ENCODE assay signal across 8 cellular contexts in genomic region chr2:38106420-38107182, GRCh38. TPM values are rescaled to one million over a fixed set of nuclear protein-coding genes. Genes with fewer than 3 reads are reported as not detected.
A peak's percentile ranks its signal among the peaks of the same experiment; 100 is the strongest.
DNase-seq lines count a peak whose midpoint lies in the region; ATAC-seq and TF ChIP-seq lines count a peak whose summit lies in the region.

No MANE protein-coding gene starts in this region.

- WGBS in HUES64, result 19% methylated on average over 7 of the region's 8 CpGs
- 10 to 13% methylated on average over 2 to 3 of the region's 8 CpGs for WGBS in mesodermal cell (ENCODE audit: insufficient coverage in 2 of 2), 2 experiments

- H3K4me3 Mint-ChIP-seq in brain, result peak overlapping the region in 2 of 5 experiments; percentile 47 to 56

- H3K9me3 ChIP-seq in BLaER1 treated with 17β-estradiol and CSF1 and Interleukin-3, amounts not matched to agents 10 nM and 100 nM (replicated peaks in 1 of 11), result peaks cover 0 to 15% (median 9%) of the 10 kb centered on the region in 11 experiments; a peak in 12 of 22 replicates
- H3K9me3 ChIP-seq in HUES64 (ENCODE audit: insufficient read depth, low read depth, low read length) (peaks cover 2% of the 10 kb centered on the region; the same call in 1 of the 2 replicates), mesodermal cell (ENCODE audit: control insufficient read depth, low read length) (peaks cover 7% of the 10 kb centered on the region)

- no peaks in the 10 kb centered on the region for H3K27me3 ChIP-seq in BLaER1 treated with 17β-estradiol and CSF1 and Interleukin-3, amounts not matched to agents 10 nM and 100 nM
- H3K27me3 ChIP-seq in HUES64 (ENCODE audit: insufficient read depth, low read length), result 0 out of 2 replicates have a peak, but pooled peaks cover under 1% of the 10 kb centered on the region

- no peaks in the 10 kb centered on the region for H3K36me3 ChIP-seq in BLaER1 treated with 17β-estradiol and CSF1 and Interleukin-3, amounts not matched to agents 10 nM and 100 nM
- no peaks in the 10 kb centered on the region for H3K36me3 ChIP-seq in HUES64 (ENCODE audit: insufficient read depth, low read length)
- H3K36me3 ChIP-seq in mesodermal cell (ENCODE audit: control insufficient read depth, insufficient read depth, low read length), result no peaks in the 10 kb centered on the region

- peaks cover 7% of the 10 kb centered on the region for H3K27me3 Mint-ChIP-seq in brain

- ATAC-seq in GM19467 (IDR thresholded peaks at IDR 0.05; ENCODE audit: unreplicated experiment), result no peak

- peak overlapping the region in 6 of 11 experiments; percentile 20 to 73 (median 58); a peak in 9 of 22 replicates for H3K27ac ChIP-seq in BLaER1 treated with 17β-estradiol and CSF1 and Interleukin-3, amounts not matched to agents 10 nM and 100 nM
- peak overlapping the region; percentile 92 for H3K27ac ChIP-seq in HUES64 (ENCODE audit: low read depth, low read length)
- peak overlapping the region; percentile 94 for H3K27ac ChIP-seq in mesodermal cell (ENCODE audit: low read depth, low read length, severe bottlenecking)

- peak overlapping the region in 5 of 11 experiments; percentile 30 to 63 (median 33); a peak in 8 of 22 replicates for H3K9ac ChIP-seq in BLaER1 treated with 17β-estradiol and CSF1 and Interleukin-3, amounts not matched to agents 10 nM and 100 nM
- peak overlapping the region; percentile 10; the same call in 1 of the 2 replicates for H3K9ac ChIP-seq in HUES64 (ENCODE audit: low read depth, low read length)

- H4K20me1 ChIP-seq in BLaER1 treated with 17β-estradiol and CSF1 and Interleukin-3, amounts not matched to agents 10 nM and 100 nM, result no peaks in the 10 kb centered on the region

- no peak overlapping the region for H3K4me3 ChIP-seq in BLaER1 treated with 17β-estradiol and CSF1 and Interleukin-3, amounts not matched to agents 10 nM and 100 nM
- no peak overlapping the region for H3K4me3 ChIP-seq in HUES64 (ENCODE audit: low read length)
- H3K4me3 ChIP-seq in mesodermal cell (ENCODE audit: extremely low read depth, insufficient read depth, low read length, poor library complexity, severe bottlenecking), result no peak overlapping the region

- peaks cover 0 to 21% (median 10%) of the 10 kb centered on the region in 10 experiments; a peak in 12 of 20 replicates for H3K4me1 ChIP-seq in BLaER1 treated with 17β-estradiol and CSF1 and Interleukin-3, amounts not matched to agents 10 nM and 100 nM
- H3K4me1 ChIP-seq in HUES64 (ENCODE audit: insufficient read depth, low read length) (peaks cover 33% of the 10 kb centered on the region), mesodermal cell (ENCODE audit: control insufficient read depth, insufficient read depth, low read length, poor library complexity, severe bottlenecking) (peaks cover 11% of the 10 kb centered on the region)

- peaks cover 3% of the 10 kb centered on the region for H3K36me3 Mint-ChIP-seq in brain

- H3K27ac Mint-ChIP-seq in brain, result peak overlapping the region in 3 of 5 experiments; percentile 83 to 95 (median 91)

- H3K4me2 ChIP-seq in BLaER1 treated with 17β-estradiol and CSF1 and Interleukin-3, amounts not matched to agents 10 nM and 100 nM, result peak overlapping the region in 5 of 11 experiments; percentile 56 to 85 (median 81); a peak in 10 of 22 replicates

- no peak for TF ChIP-seq CTCF in brain (conservative IDR thresholded peaks at IDR 0.05)

- peaks cover 16% of the 10 kb centered on the region for H3K4me1 Mint-ChIP-seq in brain

- peaks cover 13 to 27% (median 16%) of the 10 kb centered on the region in 5 experiments for H3K9me3 Mint-ChIP-seq in brain

- DNase-seq in NCI-H69 (lab: John Stamatoyannopoulos, UW) (no peak), T1000 (lab: John Stamatoyannopoulos, UW) (no peak)
- DNase-seq in central memory CD4-positive, alpha-beta T cell, result no peak

RNA-seq across cellular contexts. Expression of gene CYP1B1, which starts 30.6 kb away (rescaled TPM):
- polyA plus RNA-seq in HUES64 (2013, experiment 1 of 2), result 2.9 TPM
- polyA plus RNA-seq in HUES64 (2013, experiment 2 of 2), result 3.2 TPM
- 1.3 TPM for polyA plus RNA-seq in brain (ENCODE audit: insufficient read depth, low read depth, low replicate concordance)
- polyA plus RNA-seq in mesodermal cell (2013, experiment 1 of 2), result 4.1 TPM
- 3.1 TPM for polyA plus RNA-seq in mesodermal cell (2013, experiment 2 of 2)
